ENCODE assay signal across 19 cellular contexts in the genomic region with DNA sequence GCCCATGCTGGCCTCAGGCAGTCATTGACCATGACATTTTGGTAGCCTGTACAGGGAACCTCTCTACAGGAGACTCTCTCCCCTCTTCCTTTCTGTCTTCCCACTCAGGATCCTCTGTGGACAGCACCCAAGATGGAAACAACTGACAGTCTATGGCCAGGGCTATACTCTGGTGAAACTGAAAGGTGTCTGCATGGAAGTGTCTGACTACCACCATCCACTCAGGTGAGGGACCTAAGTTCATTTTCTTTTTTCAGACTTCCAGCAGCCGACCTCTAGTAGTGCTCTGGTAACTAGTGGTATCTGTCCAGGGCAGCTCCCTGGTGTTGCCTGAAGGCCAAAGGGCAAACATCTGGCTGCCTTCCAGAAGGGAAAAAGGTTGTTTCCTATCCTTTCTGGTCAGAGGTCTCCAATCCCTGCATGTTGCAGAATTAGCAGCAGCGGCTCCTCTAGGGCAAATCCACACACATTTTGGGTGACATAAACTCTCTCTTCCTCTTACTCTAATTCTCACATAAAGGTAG.
"Had no signal": no experiment of that assay in that cellular context is flagged by ENCODE, and none has a peak within 500 bp of the region (broad histone marks: within the 10 kb centered on the region; RNA-seq: fewer than 3 reads in every experiment).

No MANE protein-coding gene starts in this region.

- DNase-seq: cerebellar nuclear complex; esophagus squamous epithelium; foreskin fibroblast; glutamatergic neuron; kidney; left cardiac atrium; left ventricle myocardium superior; naive thymus-derived CD4-positive, alpha-beta T cell; nephron progenitor cell; psoas muscle; retina; stimulated activated CD4-positive, alpha-beta T cell treated with anti-CD3 and anti-CD28 coated beads, Interleukin-2, amount 100 ng/mL, for 24 hours; stimulated activated CD4-positive, alpha-beta T cell treated with anti-CD3 and anti-CD28 coated beads, Interleukin-4, amount 100 ng/mL, for 4 hours; stimulated activated naive CD4-positive, alpha-beta T cell; testis had no signal

- H3K4me1 Mint-ChIP-seq: naive thymus-derived CD4-positive, alpha-beta T cell had no signal

- H3K36me3 ChIP-seq: esophagus squamous epithelium, gastroesophageal sphincter, tibial nerve had no signal

- H3K27ac Mint-ChIP-seq: dendritic cell treated with granulocyte-macrophage colony-stimulating factor and Interleukin-4, amounts not matched to agents 40 ng/mL and 50 ng/mL, for 4 days; naive thymus-derived CD4-positive, alpha-beta T cell; nephron progenitor cell had no signal

- ATAC-seq: gastroesophageal sphincter; left cardiac atrium; left ventricle myocardium superior; naive thymus-derived CD4-positive, alpha-beta T cell; psoas muscle; sciatic nerve had no signal

- H3K27ac ChIP-seq: esophagus squamous epithelium, gastroesophageal sphincter, psoas muscle, testis, tibial nerve had no signal

- H3K27me3 ChIP-seq: esophagus squamous epithelium, gastroesophageal sphincter, testis, tibial nerve had no signal

- H3K27me3 Mint-ChIP-seq: dendritic cell treated with granulocyte-macrophage colony-stimulating factor and Interleukin-4, amounts not matched to agents 40 ng/mL and 50 ng/mL, for 4 days; naive thymus-derived CD4-positive, alpha-beta T cell had no signal

- H3K4me3 ChIP-seq: esophagus squamous epithelium, gastroesophageal sphincter, psoas muscle, testis, tibial nerve had no signal

- H3K4me1 ChIP-seq: esophagus squamous epithelium, gastroesophageal sphincter, psoas muscle, testis, tibial nerve had no signal

- H3K9me3 ChIP-seq: esophagus squamous epithelium, gastroesophageal sphincter, psoas muscle, testis, tibial nerve had no signal

- H3K4me3 Mint-ChIP-seq: dendritic cell treated with granulocyte-macrophage colony-stimulating factor and Interleukin-4, amounts not matched to agents 40 ng/mL and 50 ng/mL, for 4 days; naive thymus-derived CD4-positive, alpha-beta T cell; nephron progenitor cell had no signal
